Comparison of ENCODE assay signal across 2 cellular contexts in genomic region chr9:13555989-13556500, GRCh38.
TF ChIP-seq lines count a peak whose summit lies in the region.

No MANE protein-coding gene starts in this region.

TF ChIP-seq in neural cell, 6 proteins besides CTCF, POLR2A, EP300 and RAD21 (continued from another document):
- TF ChIP-seq REST (IDR thresholded peaks at IDR 0.05; ENCODE audit: borderline replicate concordance) (no peak), EZH2 (IDR thresholded peaks at IDR 0.05; ENCODE audit: borderline replicate concordance, insufficient read depth, low read length, poor library complexity, severe bottlenecking) (no peak)
TF ChIP-seq in neural cell: peak in this region for 1.

TF ChIP-seq in HepG2, 621 proteins besides CTCF, POLR2A, EP300 and RAD21 (continued from another document):
- TF ChIP-seq ZNF75D (CRISPR knock-in tag; IDR thresholded peaks at IDR 0.05; ENCODE audit: borderline replicate concordance) (no peak), ZNF572 (CRISPR knock-in tag; IDR thresholded peaks at IDR 0.05) (no peak), THYN1 (CRISPR knock-in tag; IDR thresholded peaks at IDR 0.05; ENCODE audit: borderline replicate concordance, low read depth) (no peak), U2AF1 (optimal IDR thresholded peaks at IDR 0.05; ENCODE audit: low read depth, low read length) (no peak), ZC3H13 (CRISPR knock-in tag; IDR thresholded peaks at IDR 0.05) (no peak), ZBTB14 (CRISPR knock-in tag; IDR thresholded peaks at IDR 0.05) (no peak), ZSCAN25 (CRISPR knock-in tag; IDR thresholded peaks at IDR 0.05) (no peak), ZNF569 (CRISPR knock-in tag; IDR thresholded peaks at IDR 0.05; ENCODE audit: borderline replicate concordance) (no peak), ZNF335 (CRISPR knock-in tag; IDR thresholded peaks at IDR 0.05) (no peak), FOXK2 (IDR thresholded peaks at IDR 0.05) (no peak), ZNF276 (CRISPR knock-in tag; IDR thresholded peaks at IDR 0.05; ENCODE audit: low read depth) (no peak), SUZ12 (IDR thresholded peaks at IDR 0.05; ENCODE audit: low read depth, low read length) (no peak)
